ENCODE assay signal across 8 cellular contexts in the genomic region with DNA sequence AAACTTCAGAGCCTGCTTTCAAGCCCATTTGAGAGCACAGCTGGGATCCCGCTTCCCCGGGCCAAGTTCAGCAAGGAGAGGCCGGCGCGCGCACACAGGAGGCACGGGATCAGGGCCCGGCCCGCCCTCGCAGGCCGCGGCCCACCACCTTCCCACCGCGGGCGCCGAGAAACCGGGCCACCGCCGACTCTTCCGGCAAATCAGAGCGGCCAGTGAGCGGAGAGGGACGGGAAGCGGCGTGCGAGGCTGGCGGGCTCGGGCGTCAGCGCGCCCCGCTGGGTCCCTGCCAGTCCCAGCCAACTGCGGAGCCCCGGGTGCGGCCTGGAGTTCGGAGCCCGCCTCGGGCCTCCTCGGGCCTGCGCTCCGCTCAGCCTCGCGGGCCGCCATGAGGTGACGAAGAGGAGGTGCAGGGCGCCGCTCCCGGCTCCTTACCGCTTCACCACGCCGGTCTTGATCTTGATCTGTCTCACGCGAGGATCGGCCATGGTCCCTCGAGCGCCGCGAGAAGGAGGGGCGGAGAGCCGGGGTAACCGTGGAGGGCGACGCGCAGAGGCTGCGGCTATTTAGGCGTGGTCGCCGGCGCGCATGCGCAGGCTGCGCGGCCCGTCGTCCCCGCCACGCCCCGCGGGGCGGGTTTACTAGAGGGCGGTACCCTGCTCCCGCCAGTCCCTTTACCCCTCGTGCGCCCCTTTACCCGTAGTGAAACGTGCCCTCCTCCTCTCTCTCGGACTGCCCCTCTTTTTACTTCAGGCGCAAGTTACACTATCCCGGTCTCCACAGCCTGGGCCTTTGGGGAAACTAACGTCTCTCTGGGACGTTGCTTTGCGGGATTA. TPM values are rescaled to one million over a fixed set of nuclear protein-coding genes. Genes with fewer than 3 reads are reported as not detected.
DNase-seq lines count a peak whose midpoint lies in the region; ATAC-seq and TF ChIP-seq lines count a peak whose summit lies in the region.

A gene with protein sequence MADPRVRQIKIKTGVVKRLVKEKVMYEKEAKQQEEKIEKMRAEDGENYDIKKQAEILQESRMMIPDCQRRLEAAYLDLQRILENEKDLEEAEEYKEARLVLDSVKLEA (minus strand): TSS at position 567 of the 833 bp plus-strand sequence. CDS start 82 bp downstream, at position 485.

- peaks cover 49% of the 10 kb centered on the region for H4K20me1 ChIP-seq in BLaER1

- H3K9me3 Mint-ChIP-seq in chondrocyte (ENCODE audit: low read depth), result no peaks in the 10 kb centered on the region

- H3K4me2 ChIP-seq in BLaER1, result peak within 1 kb of the TSS; percentile 79

- ATAC-seq in HG03439 (IDR thresholded peaks at IDR 0.05; ENCODE audit: unreplicated experiment), result peak; percentile 94

- peaks cover 7% of the 10 kb centered on the region for H3K36me3 Mint-ChIP-seq in chondrocyte (ENCODE audit: low read depth)

- peaks cover 28% of the 10 kb centered on the region for H3K36me3 ChIP-seq in BLaER1

- H3K9ac ChIP-seq in BLaER1, result peak within 1 kb of the TSS; percentile 98

- peaks cover 30% of the 10 kb centered on the region for H3K4me1 ChIP-seq in BLaER1

- peak; percentile 68 for TF ChIP-seq CTCF in chondrocyte (IDR thresholded peaks at IDR 0.05)

- H3K9me3 ChIP-seq in BLaER1, result peaks cover 8% of the 10 kb centered on the region; the same call in 1 of the 2 replicates

- H3K4me1 Mint-ChIP-seq in chondrocyte (ENCODE audit: low read depth), result peaks cover 44% of the 10 kb centered on the region

- H3K27me3 ChIP-seq in BLaER1, result no peaks in the 10 kb centered on the region

- DNase-seq in GM19238 (ENCODE audit: insufficient read length, low spot score), result peak; percentile 60
- peak; percentile 49 for DNase-seq in NCI-H510A (lab: John Stamatoyannopoulos, UW)
- DNase-seq in activated CD4-positive, alpha-beta T cell treated with anti-CD3 and anti-CD28 coated beads for 24 hours (ENCODE audit: low read depth in 2 of 2), result peak; percentile 76 to 80
- peak; percentile 94 for DNase-seq in chondrocyte (ENCODE audit: low spot score)
- peak; percentile 73 for DNase-seq in kidney glomerular epithelial cell (lab: John Stamatoyannopoulos, UW)
- DNase-seq in stimulated activated CD4-positive, alpha-beta T cell treated with anti-CD3 and anti-CD28 coated beads, Interleukin-1b, Interleukin-23, amount 100 ng/mL, for 1 hour (ENCODE audit: low read depth in 2 of 2), result peak; percentile 80 to 81

- peak within 1 kb of the TSS; percentile 99 for H3K27ac Mint-ChIP-seq in chondrocyte (ENCODE audit: unreplicated experiment)

- no peaks in the 10 kb centered on the region for H3K27me3 Mint-ChIP-seq in chondrocyte (ENCODE audit: low read depth)

- H3K4me3 ChIP-seq in BLaER1, result peak within 1 kb of the TSS; percentile 83

- peak within 1 kb of the TSS; percentile 99 for H3K27ac ChIP-seq in BLaER1

- peak within 1 kb of the TSS; percentile 89 for H3K4me3 Mint-ChIP-seq in chondrocyte (ENCODE audit: unreplicated experiment)

RNA-seq across cellular contexts. Expression of the gene that starts here (rescaled TPM):
- 151 to 163 TPM (median 156 TPM) in 3 replicates for total RNA-seq in chondrocyte

Comparison
In these comparisons a context has a peak if more than half of its experiments do, and no peak if none do; other contexts are left out.
1. Peak in every context shown above with its lines: DNase-seq, ATAC-seq, H3K4me3 ChIP-seq and H3K27ac ChIP-seq.